In the genomic region with DNA sequence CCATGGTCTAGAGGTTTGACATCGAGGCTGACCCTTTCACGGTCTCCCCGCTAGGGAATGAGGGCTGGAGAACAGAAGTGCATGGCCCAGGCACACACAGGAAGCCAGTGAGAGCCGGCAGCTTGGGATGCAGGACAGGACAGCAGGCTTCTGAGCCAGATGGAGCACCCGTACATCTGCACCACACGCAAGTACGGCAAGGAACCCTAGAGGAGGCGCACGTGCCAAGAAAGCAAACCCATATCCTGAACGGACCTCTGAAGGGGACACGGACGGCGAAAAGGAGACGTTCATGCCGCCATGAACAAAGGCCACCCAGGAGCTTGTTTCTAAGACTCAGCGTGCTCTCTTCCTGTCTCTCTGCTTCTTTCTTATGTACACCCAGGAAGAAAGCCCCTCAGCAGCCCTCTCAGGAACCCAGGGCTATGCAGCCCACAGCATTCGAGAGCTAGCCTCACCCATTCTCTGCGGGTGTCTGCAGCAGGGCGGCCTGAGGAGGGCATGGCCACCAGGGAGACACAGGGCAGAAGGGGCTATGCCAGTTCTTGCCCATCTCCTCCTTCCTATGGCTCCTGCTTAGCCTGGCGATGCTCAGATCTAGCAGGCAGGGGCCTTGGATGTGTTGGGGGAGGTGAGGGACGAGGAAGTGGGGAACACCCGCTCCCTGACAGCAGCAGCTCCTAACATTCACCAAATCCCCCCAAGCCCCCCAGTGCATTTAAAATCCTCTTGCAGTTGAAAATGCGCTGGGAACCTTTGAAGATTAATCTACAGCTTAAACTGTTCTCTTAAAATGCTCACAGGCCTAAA, we compare ENCODE assay signal across 22 cellular contexts.
DNase-seq lines count a peak whose midpoint lies in the region; ATAC-seq and TF ChIP-seq lines count a peak whose summit lies in the region.
"Had no signal": no experiment of that assay in that cellular context is flagged by ENCODE, and none has a peak within 500 bp of the region (broad histone marks: within the 10 kb centered on the region; RNA-seq: fewer than 3 reads in every experiment).

No MANE protein-coding gene starts in this region.

- peaks cover 5% of the 10 kb centered on the region for H3K27me3 Mint-ChIP-seq in activated CD8-positive, alpha-beta memory T cell treated with anti-CD3 and anti-CD28 coated beads, Interleukin-2, amount 10 ng/mL, durations not matched to agents 7 days and 5 days
- peaks cover 4% of the 10 kb centered on the region for H3K27me3 Mint-ChIP-seq in glutamatergic neuron (ENCODE audit: unreplicated experiment)
- H3K27me3 Mint-ChIP-seq in activated T-helper 1 cell treated with anti-CD3 and anti-CD28 coated beads, Interleukin-12 subunit alpha, Interleukin-12 subunit beta, Interleukin-2, Interleukin-4 antibody, amounts not matched to agents 30 ng/mL and 10 ng/mL and 1 ng/mL, durations not matched to agents 14 hours and 24 hours and 36 hours (ENCODE audit: insufficient read depth): peaks cover 4% of the 10 kb centered on the region

- no peak for TF ChIP-seq CTCF in glutamatergic neuron (IDR thresholded peaks at IDR 0.05; ENCODE audit: partially characterized antibody, unreplicated experiment)

- no peak overlapping the region for H3K4me3 Mint-ChIP-seq in activated CD8-positive, alpha-beta memory T cell treated with anti-CD3 and anti-CD28 coated beads, Interleukin-2, amount 10 ng/mL, durations not matched to agents 7 days and 5 days
- no peak overlapping the region for H3K4me3 Mint-ChIP-seq in glutamatergic neuron (ENCODE audit: unreplicated experiment)
- H3K4me3 Mint-ChIP-seq in activated T-helper 1 cell treated with anti-CD3 and anti-CD28 coated beads, Interleukin-12 subunit alpha, Interleukin-12 subunit beta, Interleukin-2, Interleukin-4 antibody, amounts not matched to agents 30 ng/mL and 10 ng/mL and 1 ng/mL, durations not matched to agents 14 hours and 24 hours and 36 hours: no peak overlapping the region
- H3K4me3 Mint-ChIP-seq: CD8-positive, alpha-beta T cell had no signal

- DNase-seq in activated CD8-positive, alpha-beta memory T cell treated with anti-CD3 and anti-CD28 coated beads, Interleukin-2, amount 10 ng/mL, durations not matched to agents 7 days and 5 days: peak; percentile 31
- no peak for DNase-seq in activated CD8-positive, alpha-beta memory T cell treated with anti-CD3 and anti-CD28 coated beads, Interleukin-2, amount 50 U/mL, for 48 hours
- DNase-seq in D341Med (ENCODE audit: low spot score) (peak; percentile 30), glutamatergic neuron (no peak), sciatic nerve (ENCODE audit: low spot score) (no peak), NCI-H526 treated with DMSO at 0.1 percent for 48 hours (lab: John Stamatoyannopoulos, UW) (no peak)
- DNase-seq in activated T-helper 1 cell treated with anti-CD3 and anti-CD28 coated beads, Interleukin-12 subunit alpha, Interleukin-12 subunit beta, Interleukin-2, Interleukin-4 antibody, amounts not matched to agents 30 ng/mL and 10 ng/mL and 1 ng/mL, durations not matched to agents 14 hours and 24 hours and 36 hours (ENCODE audit: low spot score): no peak
- DNase-seq: Caco-2; CD8-positive, alpha-beta T cell; DMS 273 treated with DMSO at 0.1 percent for 48 hours; DMS79; GF-D8; MV-4-11; NCI-H1105; NCI-H1436 treated with DMSO at 0.1 percent for 48 hours; NCI-H187 treated with DMSO at 0.1 percent for 48 hours; NCI-H2171 treated with DMSO at 0.1 percent for 48 hours; NCI-H524; SIG-M5 had no signal

- no peak overlapping the region for H3K27ac Mint-ChIP-seq in activated CD8-positive, alpha-beta memory T cell treated with anti-CD3 and anti-CD28 coated beads, Interleukin-2, amount 10 ng/mL, durations not matched to agents 7 days and 5 days
- peak overlapping the region; percentile 73 for H3K27ac Mint-ChIP-seq in glutamatergic neuron (ENCODE audit: unreplicated experiment)
- H3K27ac Mint-ChIP-seq in activated T-helper 1 cell treated with anti-CD3 and anti-CD28 coated beads, Interleukin-12 subunit alpha, Interleukin-12 subunit beta, Interleukin-2, Interleukin-4 antibody, amounts not matched to agents 30 ng/mL and 10 ng/mL and 1 ng/mL, durations not matched to agents 14 hours and 24 hours and 36 hours: no peak overlapping the region
- H3K27ac Mint-ChIP-seq: CD8-positive, alpha-beta T cell had no signal

- H3K36me3 Mint-ChIP-seq in activated CD8-positive, alpha-beta memory T cell treated with anti-CD3 and anti-CD28 coated beads, Interleukin-2, amount 10 ng/mL, durations not matched to agents 7 days and 5 days: no peaks in the 10 kb centered on the region
- H3K36me3 Mint-ChIP-seq in glutamatergic neuron (ENCODE audit: unreplicated experiment): peaks cover 3% of the 10 kb centered on the region
- no peaks in the 10 kb centered on the region for H3K36me3 Mint-ChIP-seq in activated T-helper 1 cell treated with anti-CD3 and anti-CD28 coated beads, Interleukin-12 subunit alpha, Interleukin-12 subunit beta, Interleukin-2, Interleukin-4 antibody, amounts not matched to agents 30 ng/mL and 10 ng/mL and 1 ng/mL, durations not matched to agents 14 hours and 24 hours and 36 hours (ENCODE audit: low read depth)
- H3K36me3 Mint-ChIP-seq: CD8-positive, alpha-beta T cell had no signal

- CTCF ChIA-PET in activated CD8-positive, alpha-beta memory T cell treated with anti-CD3 and anti-CD28 coated beads, Interleukin-2, amount 10 ng/mL, durations not matched to agents 7 days and 5 days (lab: Charles Lee): no interaction called here

- ATAC-seq in activated CD8-positive, alpha-beta memory T cell treated with anti-CD3 and anti-CD28 coated beads, Interleukin-2, amount 10 ng/mL, durations not matched to agents 7 days and 5 days: no peak
- ATAC-seq in sciatic nerve (peak; percentile 70), HG02623 (IDR thresholded peaks at IDR 0.05; ENCODE audit: unreplicated experiment) (no peak)
- ATAC-seq: CD8-positive, alpha-beta T cell; HCT116; K562 had no signal

- no peaks in the 10 kb centered on the region for H3K9me3 Mint-ChIP-seq in activated CD8-positive, alpha-beta memory T cell treated with anti-CD3 and anti-CD28 coated beads, Interleukin-2, amount 10 ng/mL, durations not matched to agents 7 days and 5 days (ENCODE audit: low read depth)
- H3K9me3 Mint-ChIP-seq in glutamatergic neuron (ENCODE audit: unreplicated experiment): peaks cover 6% of the 10 kb centered on the region
- no peaks in the 10 kb centered on the region for H3K9me3 Mint-ChIP-seq in activated T-helper 1 cell treated with anti-CD3 and anti-CD28 coated beads, Interleukin-12 subunit alpha, Interleukin-12 subunit beta, Interleukin-2, Interleukin-4 antibody, amounts not matched to agents 30 ng/mL and 10 ng/mL and 1 ng/mL, durations not matched to agents 14 hours and 24 hours and 36 hours
- H3K9me3 Mint-ChIP-seq: CD8-positive, alpha-beta T cell had no signal

- intact Hi-C loops in sciatic nerve (cut with DNase I): no loop called here
- intact Hi-C loops in activated T-helper 1 cell treated with anti-CD3 and anti-CD28 coated beads, Interleukin-12 subunit alpha, Interleukin-12 subunit beta, Interleukin-2, Interleukin-4 antibody, amounts not matched to agents 30 ng/mL and 10 ng/mL and 1 ng/mL, durations not matched to agents 14 hours and 24 hours and 36 hours (cut with micrococcal nuclease): no loop called here

- H3K4me1 Mint-ChIP-seq in activated CD8-positive, alpha-beta memory T cell treated with anti-CD3 and anti-CD28 coated beads, Interleukin-2, amount 10 ng/mL, durations not matched to agents 7 days and 5 days: peaks cover 2% of the 10 kb centered on the region
- peaks cover 24% of the 10 kb centered on the region for H3K4me1 Mint-ChIP-seq in glutamatergic neuron (ENCODE audit: low read depth, unreplicated experiment)
- H3K4me1 Mint-ChIP-seq in activated T-helper 1 cell treated with anti-CD3 and anti-CD28 coated beads, Interleukin-12 subunit alpha, Interleukin-12 subunit beta, Interleukin-2, Interleukin-4 antibody, amounts not matched to agents 30 ng/mL and 10 ng/mL and 1 ng/mL, durations not matched to agents 14 hours and 24 hours and 36 hours (ENCODE audit: low read depth): no peaks in the 10 kb centered on the region

Comparison
In these comparisons a context has a peak if more than half of its experiments do, and no peak if none do; other contexts are left out.
1. DNase-seq: peak in activated CD8-positive, alpha-beta memory T cell treated with anti-CD3 and anti-CD28 coated beads, Interleukin-2, amount 10 ng/mL, durations not matched to agents 7 days and 5 days (single experiment) and D341Med (single experiment); none in activated CD8-positive, alpha-beta memory T cell treated with anti-CD3 and anti-CD28 coated beads, Interleukin-2, amount 50 U/mL, for 48 hours (single experiment), glutamatergic neuron (single experiment), sciatic nerve (single experiment), NCI-H526 treated with DMSO at 0.1 percent for 48 hours (single experiment) and activated T-helper 1 cell treated with anti-CD3 and anti-CD28 coated beads, Interleukin-12 subunit alpha, Interleukin-12 subunit beta, Interleukin-2, Interleukin-4 antibody, amounts not matched to agents 30 ng/mL and 10 ng/mL and 1 ng/mL, durations not matched to agents 14 hours and 24 hours and 36 hours (single experiment).